8 cellular contexts compared by ENCODE assay signal in the genomic region with DNA sequence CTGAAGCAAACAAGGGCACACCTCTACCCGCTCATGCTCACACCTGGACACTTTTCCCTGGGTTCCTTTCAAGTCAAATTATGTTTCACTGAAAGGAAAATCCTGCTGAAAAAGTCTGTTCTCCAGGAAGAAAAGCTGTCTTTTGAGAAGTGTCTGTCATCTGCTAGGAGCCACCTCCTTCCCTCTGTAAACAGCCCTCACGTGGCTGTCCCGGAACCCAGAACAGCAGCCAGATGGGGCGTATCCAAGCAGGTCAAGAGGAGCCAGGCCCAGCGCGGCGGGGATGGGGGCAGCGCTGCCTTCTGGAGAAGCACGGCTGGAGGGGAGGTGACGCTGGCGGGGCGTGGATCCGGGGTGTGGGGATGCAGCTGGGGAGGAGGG. TPM values are rescaled to one million over a fixed set of nuclear protein-coding genes. Genes with fewer than 3 reads are reported as not detected.
DNase-seq lines count a peak whose midpoint lies in the region; ATAC-seq, FAIRE-seq and TF ChIP-seq lines count a peak whose summit lies in the region.

A gene (minus strand): TSS at position 162 of the 381 bp plus-strand sequence. CDS start 205 bp downstream, outside the sequence.

- no peak for TF ChIP-seq POLR2A in HepG2 (IDR thresholded peaks at IDR 0.05; ENCODE audit: insufficient read depth in 1 of 2, low read depth in 2 of 2, low read length in 2 of 2)

- no CpG with 5 or more reads among the region's 13 CpGs for WGBS in H9 (ENCODE audit: extremely low coverage, insufficient read length, low lambda C conversion rate)
- 10 to 12% methylated on average over 13 of the region's 13 CpGs for WGBS in ectodermal cell, 2 experiments
- 6% methylated on average over 12 of the region's 13 CpGs for WGBS in HepG2 (ENCODE audit: low lambda C conversion rate)

- peak within 1 kb of the TSS; percentile 58 to 84 for H3K4me3 Mint-ChIP-seq in H9

- H2AFZ ChIP-seq in H9 (ENCODE audit: low read length) = no peak within 1 kb of the TSS
- H2AFZ ChIP-seq in HepG2 (ENCODE audit: low read length) = peak within 1 kb of the TSS; percentile 16

- peak; percentile 78 for FAIRE-seq in HepG2 (lab: Jason Lieb, UNC)

- TF ChIP-seq RAD21 in HepG2 (CRISPR knock-in tag; IDR thresholded peaks at IDR 0.05) = no peak

- H3K4me1 ChIP-seq in H9 (ENCODE audit: insufficient read depth, low read length) (no peaks in the 10 kb centered on the region), ectodermal cell (ENCODE audit: control insufficient read depth, insufficient read depth, low read length) (peaks cover 7% of the 10 kb centered on the region), HepG2 (ENCODE audit: insufficient read depth, low read length) (peaks cover 23% of the 10 kb centered on the region)

- H3K9me3 ChIP-seq in H9 (ENCODE audit: control insufficient read depth, low read depth, low read length) (no peaks in the 10 kb centered on the region), ectodermal cell (ENCODE audit: control insufficient read depth, low read length) (no peaks in the 10 kb centered on the region), HepG2 (ENCODE audit: low read length) (peaks cover 10% of the 10 kb centered on the region; the same call in 1 of the 2 replicates)

- no peak within 1 kb of the TSS for H4K8ac ChIP-seq in H9 (replicated peaks; ENCODE audit: insufficient read length, low read depth, low read length)

- peaks cover 10% of the 10 kb centered on the region for H3K23me2 ChIP-seq in H9 (ENCODE audit: insufficient read length, low read depth, low read length, poor library complexity, severe bottlenecking)

- POLR2A ChIA-PET in HepG2 (lab: Yijun Ruan, JAX) = no interaction called here

- H4K20me1 ChIP-seq in H9 (ENCODE audit: control insufficient read depth, insufficient read depth, insufficient read length) = no peaks in the 10 kb centered on the region
- H4K20me1 ChIP-seq in HepG2 (ENCODE audit: insufficient read depth, low read length) = peaks cover 4% of the 10 kb centered on the region; the same call in 1 of the 2 replicates

- H3K36me3 Mint-ChIP-seq in H9 (ENCODE audit: insufficient read depth in 1 of 3, low read depth in 3 of 3) = peaks cover 22 to 34% (median 31%) of the 10 kb centered on the region in 3 experiments

- no TSS peak for BruUV-seq in HepG2 (replicated peaks; lab: Mats Ljungman, UMichigan)

- H2BK120ac ChIP-seq in H9 (ENCODE audit: low read depth, low read length, poor library complexity, severe bottlenecking) = no peak within 1 kb of the TSS

- no peaks in the 10 kb centered on the region; the same call in 1 of the 2 replicates for H3K27me3 Mint-ChIP-seq in H9 (ENCODE audit: low read depth)

- peaks cover 6 to 7% of the 10 kb centered on the region in 2 experiments; a peak in 3 of 4 replicates for H3K4me1 Mint-ChIP-seq in H9

- peak within 1 kb of the TSS; percentile 58 for H3K4me2 ChIP-seq in H9 (ENCODE audit: insufficient read depth, insufficient read length, low read length)
- H3K4me2 ChIP-seq in HepG2 (ENCODE audit: low read depth, low read length) = peak within 1 kb of the TSS; percentile 66

- no peak within 1 kb of the TSS for H2AK5ac ChIP-seq in H9 (ENCODE audit: insufficient read length, low read length)

- 0 out of 2 replicates have a peak within 1 kb of the TSS, but pooled peaks have one; percentile 24 for H3K14ac ChIP-seq in H9 (ENCODE audit: insufficient read depth, low read length)

- H3K27ac Mint-ChIP-seq in H9 = no peak within 1 kb of the TSS

- no peak within 1 kb of the TSS for H4K91ac ChIP-seq in H9 (ENCODE audit: insufficient read length, low read depth, low read length)

- no peak within 1 kb of the TSS for H2BK12ac ChIP-seq in H9 (ENCODE audit: insufficient read length, low read depth, low read length)

- intact Hi-C loops in HepG2 (cut with micrococcal nuclease; ENCODE audit: unreplicated experiment) = no loop called here

- H3K36me3 ChIP-seq in ectodermal cell (ENCODE audit: control insufficient read depth, insufficient read depth, low read length) (peaks cover 5% of the 10 kb centered on the region), HepG2 (replicated peaks in 1 of 2; ENCODE audit: control insufficient read depth in 1 of 2, insufficient read depth in 2 of 2, low read length in 2 of 2) (peaks cover 3 to 8% of the 10 kb centered on the region in 2 experiments)

- in situ Hi-C loops in HepG2 (cut with HindIII; ENCODE audit: extremely low pct_ligation_motif_present, low pct_unique_long_range_greater_than_20kb) = no loop called here

- H3K18ac ChIP-seq in H9 (ENCODE audit: insufficient read length, low read depth, low read length) = no peak within 1 kb of the TSS

- H3K56ac ChIP-seq in H9 (ENCODE audit: insufficient read length, low read depth, low read length) = no peak within 1 kb of the TSS

- no peaks in the 10 kb centered on the region for H3K27me3 ChIP-seq in H9 (ENCODE audit: insufficient read depth, low read length)
- H3K27me3 ChIP-seq in ectodermal cell (ENCODE audit: control insufficient read depth, insufficient read depth, low read length, poor library complexity, severe bottlenecking) = no peaks in the 10 kb centered on the region
- no peaks in the 10 kb centered on the region for H3K27me3 ChIP-seq in HepG2 (ENCODE audit: control insufficient read depth in 1 of 2, insufficient read depth in 2 of 2, low read length in 2 of 2)

- H2BK5ac ChIP-seq in H9 (ENCODE audit: insufficient read length, low read length) = no peak within 1 kb of the TSS

- H3K4me3 ChIP-seq in AG09309 (ENCODE audit: control insufficient read depth, low read depth, low read length) = peak within 1 kb of the TSS; percentile 57
- H3K4me3 ChIP-seq in ectodermal cell (ENCODE audit: insufficient read depth, low read depth, low read length) = peak within 1 kb of the TSS; percentile 42
- peak within 1 kb of the TSS; percentile 45 to 76 (median 60) for H3K4me3 ChIP-seq in HepG2 (replicated peaks in 1 of 3; ENCODE audit: insufficient read depth in 1 of 3, low read depth in 2 of 3, low read length in 3 of 3)

- no peak for TF ChIP-seq EP300 in HepG2 (IDR thresholded peaks at IDR 0.05; ENCODE audit: low read depth in 2 of 2, low read length in 2 of 2)
- no peak for TF ChIP-seq EP300 in HepG2 (CRISPR knock-in tag; IDR thresholded peaks at IDR 0.05; ENCODE audit: borderline replicate concordance)

- DNase-seq in AG09309 (ENCODE audit: low read depth) (no peak), H9 (peak; percentile 86), NCI-H526 (lab: John Stamatoyannopoulos, UW) (peak; percentile 39 to 80), HepG2 (ENCODE audit: low spot score) (peak; percentile 70)
- peak; percentile 30 to 42 for DNase-seq in activated CD4-positive, alpha-beta T cell treated with anti-CD3 and anti-CD28 coated beads, Interleukin-2, amount 50 U/mL, for 4 hours
- DNase-seq in stimulated activated CD4-positive, alpha-beta T cell treated with anti-CD3 and anti-CD28 coated beads, Interleukin-2, amount 100 ng/mL, for 24 hours = peak; percentile 48 to 59

- H3K79me2 ChIP-seq in H9 (ENCODE audit: insufficient read depth, low read length) = no peaks in the 10 kb centered on the region
- peaks cover 2% of the 10 kb centered on the region for H3K79me2 ChIP-seq in HepG2 (ENCODE audit: insufficient read depth, low read length)

- no peak within 1 kb of the TSS for H3K4ac ChIP-seq in H9 (ENCODE audit: low read depth, low read length)

- no peak within 1 kb of the TSS for H3T11ph ChIP-seq in H9 (ENCODE audit: low read length)

- TF ChIP-seq CTCF in AG09309 (IDR thresholded peaks at IDR 0.05; ENCODE audit: control insufficient read depth, insufficient read depth, low read depth, low read length, missing control alignments) (no peak), H9 (conservative IDR thresholded peaks at IDR 0.05) (no peak), HepG2 (CRISPR knock-in tag; IDR thresholded peaks at IDR 0.05) (peak; percentile 31; the same call in 1 of the 2 replicates)

- H3K9me3 Mint-ChIP-seq in H9 = peaks cover 20 to 23% of the 10 kb centered on the region in 2 experiments

- no peak within 1 kb of the TSS for H4K5ac ChIP-seq in H9 (ENCODE audit: insufficient read length, low read depth, low read length)

- peak; percentile 67 for ATAC-seq in HepG2
- ATAC-seq in HG03565 (IDR thresholded peaks at IDR 0.05; ENCODE audit: unreplicated experiment) = no peak

- no peaks in the 10 kb centered on the region for H3K79me1 ChIP-seq in H9 (ENCODE audit: insufficient read depth, low read depth, low read length, poor library complexity, severe bottlenecking)

- H3K23ac ChIP-seq in H9 (ENCODE audit: insufficient read length, low read depth, low read length) = no peak within 1 kb of the TSS

- H2BK20ac ChIP-seq in H9 (ENCODE audit: low read depth, low read length, poor library complexity, severe bottlenecking) = no peak within 1 kb of the TSS

- CTCF ChIA-PET in HepG2 (lab: Yijun Ruan, JAX; ENCODE audit: low intra/inter-chr PET ratio, low total read pairs) = no interaction called here

- H3K9ac ChIP-seq in H9 (ENCODE audit: extremely low read depth, insufficient read length, low read length) = no peak within 1 kb of the TSS
- H3K9ac ChIP-seq in HepG2 (ENCODE audit: insufficient read depth, low read depth, low read length) = peak within 1 kb of the TSS; percentile 75

- H2BK15ac ChIP-seq in H9 (ENCODE audit: low read depth, low read length) = no peak within 1 kb of the TSS

- H3K27ac ChIP-seq in H9 (ENCODE audit: insufficient read length, low read depth, low read length) (no peak within 1 kb of the TSS), ectodermal cell (ENCODE audit: insufficient read depth, low read depth, low read length, poor library complexity, severe bottlenecking) (peak within 1 kb of the TSS; percentile 44), HepG2 (ENCODE audit: extremely low read length, insufficient read depth, low read length) (peak within 1 kb of the TSS; percentile 80)

RNA-seq across cellular contexts. Expression of the gene that starts here (rescaled TPM):
- total RNA-seq in H9 (2021) (1.6 and 1.8 TPM in 2 replicates), HepG2 (2016; rRNA removed; fragmentation: Illumina TruSeq; extraction: Trizol) (0.21 and 0.42 TPM in 2 replicates)
- polyA plus RNA-seq in ectodermal cell (2013, experiment 1 of 4) = 1.3 TPM
- polyA plus RNA-seq in ectodermal cell (2013, experiment 2 of 4) = 1.8 TPM
- polyA plus RNA-seq in ectodermal cell (2013, experiment 3 of 4) = 0.80 TPM
- 1.3 TPM for polyA plus RNA-seq in ectodermal cell (2013, experiment 4 of 4)
- total RNA-seq in HepG2 (2016; cell fraction: cytosol; rRNA removed; fragmentation: Illumina TruSeq; extraction: Trizol; ENCODE audit: low read depth) = 0.30 and 0.53 TPM in 2 replicates
- 0.25 and 0.39 TPM in 2 replicates for total RNA-seq in HepG2 (2016; cell fraction: insoluble cytoplasmic fraction; rRNA removed; fragmentation: Illumina TruSeq; extraction: Trizol)
- total RNA-seq in HepG2 (2016; cell fraction: membrane; rRNA removed; fragmentation: Illumina TruSeq; extraction: Trizol) = 0.21 and 0.28 TPM in 2 replicates
- 0.69 and 0.87 TPM in 2 replicates for total RNA-seq in HepG2 (2016; cell fraction: nucleus; rRNA removed; fragmentation: Illumina TruSeq; extraction: Trizol)
- polyA plus RNA-seq in HepG2 (2011; rRNA removed) = 1.5 and 1.9 TPM in 2 replicates
- 0.77 and 1.1 TPM in 2 replicates for polyA plus RNA-seq in HepG2 (2011; cell fraction: cytosol; rRNA removed)
- polyA plus RNA-seq in HepG2 (2011; cell fraction: nucleus; rRNA removed) = 17.1 and 19.3 TPM in 2 replicates
- 3.1 and 3.5 TPM in 2 replicates for polyA plus RNA-seq in HepG2 (2012)
- 0.14 and 0.20 TPM in 2 replicates for polyA plus RNA-seq in HepG2 (2016; cell fraction: cytosol; fragmentation: Illumina TruSeq; extraction: Trizol; ENCODE audit: low read depth)
- polyA plus RNA-seq in HepG2 (2016; cell fraction: insoluble cytoplasmic fraction; fragmentation: Illumina TruSeq; extraction: Trizol; ENCODE audit: low read depth) = 0.43 and 0.47 TPM in 2 replicates
- polyA plus RNA-seq in HepG2 (2016; cell fraction: membrane; fragmentation: Illumina TruSeq; extraction: Trizol; ENCODE audit: low read depth) = 0.27 and 0.30 TPM in 2 replicates
- 3.4 and 3.5 TPM in 2 replicates for polyA plus RNA-seq in HepG2 (2016; cell fraction: nucleus; fragmentation: Illumina TruSeq; extraction: Trizol; ENCODE audit: insufficient read depth, low read depth)
- 1.2 and 1.9 TPM in 2 replicates for polyA minus RNA-seq in HepG2 (2011; rRNA and poly(A)+ RNA removed; ENCODE audit: low replicate concordance)
- polyA minus RNA-seq in HepG2 (2011; cell fraction: cytosol; rRNA and poly(A)+ RNA removed) = 0.49 and 1.6 TPM in 2 replicates
- polyA minus RNA-seq in HepG2 (2011; cell fraction: nucleus; rRNA and poly(A)+ RNA removed) = 2.7 and 2.9 TPM in 2 replicates
